9 cellular contexts compared by ENCODE assay signal in the genomic region with DNA sequence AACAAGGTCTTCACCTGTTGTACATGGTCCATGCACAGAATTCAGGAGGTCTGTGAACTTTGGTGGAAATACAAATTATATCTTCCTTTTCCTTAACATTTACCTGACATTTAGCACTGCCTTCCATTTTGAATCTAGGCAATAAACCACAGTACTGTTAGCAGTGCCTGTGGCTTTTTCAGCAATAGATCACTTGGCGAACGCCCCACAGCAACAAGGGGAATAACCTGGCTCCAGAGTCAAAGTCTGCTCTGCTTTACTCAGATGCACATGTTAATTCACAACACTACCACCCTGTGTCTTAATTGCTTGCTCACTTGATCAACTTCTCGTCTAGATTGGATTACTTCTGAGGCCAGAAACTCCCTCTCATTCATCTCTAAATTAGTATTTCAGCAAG.
"Had no signal": no experiment of that assay in that cellular context is flagged by ENCODE, and none has a peak within 500 bp of the region (broad histone marks: within the 10 kb centered on the region; RNA-seq: fewer than 3 reads in every experiment).

No MANE protein-coding gene starts in this region.

- H3K4me1 ChIP-seq: HAP-1 had no signal

- H3K4me3 ChIP-seq: GM23248, HAP-1, K562 had no signal

- H3K4me3 Mint-ChIP-seq: HFFc6 had no signal

- H3K27ac Mint-ChIP-seq: HFFc6 had no signal

- H3K36me3 ChIP-seq: HAP-1 had no signal

- DNase-seq: GM23248, GOT3, H7, HFFc6, IMR-90 had no signal

- H3K27ac ChIP-seq: GM23248, HL-60 had no signal

- H3K9me3 ChIP-seq: HAP-1 had no signal

- FAIRE-seq: K562 had no signal

- ATAC-seq: HCT116, K562 had no signal
